2 cellular contexts compared by ENCODE assay signal in the genomic region with DNA sequence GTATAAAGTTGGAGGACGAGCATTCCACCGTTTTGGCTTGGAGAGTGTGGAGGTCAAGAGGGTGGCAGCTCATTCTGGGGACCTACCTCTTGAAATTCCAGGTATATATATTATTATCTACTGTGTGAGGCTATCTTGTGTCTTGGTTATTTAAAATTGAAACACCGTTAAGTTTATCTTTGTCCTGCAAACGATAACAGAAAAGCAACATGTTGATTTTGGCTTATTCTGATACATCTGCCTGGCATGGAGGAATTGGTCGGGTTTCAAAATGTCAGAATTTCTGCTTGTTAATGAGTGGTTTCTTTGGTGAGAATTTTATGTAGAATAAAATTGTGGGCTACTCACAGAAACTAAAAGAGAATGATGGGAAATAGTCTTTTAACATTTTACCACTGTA.
TF ChIP-seq lines count a peak whose summit lies in the region.

No MANE protein-coding gene starts in this region.

TF ChIP-seq in HepG2, 621 proteins besides CTCF, POLR2A, EP300 and RAD21:
- TF ChIP-seq CCDC6 (CRISPR knock-in tag; IDR thresholded peaks at IDR 0.05): no peak
- TF ChIP-seq, protein P1, sequence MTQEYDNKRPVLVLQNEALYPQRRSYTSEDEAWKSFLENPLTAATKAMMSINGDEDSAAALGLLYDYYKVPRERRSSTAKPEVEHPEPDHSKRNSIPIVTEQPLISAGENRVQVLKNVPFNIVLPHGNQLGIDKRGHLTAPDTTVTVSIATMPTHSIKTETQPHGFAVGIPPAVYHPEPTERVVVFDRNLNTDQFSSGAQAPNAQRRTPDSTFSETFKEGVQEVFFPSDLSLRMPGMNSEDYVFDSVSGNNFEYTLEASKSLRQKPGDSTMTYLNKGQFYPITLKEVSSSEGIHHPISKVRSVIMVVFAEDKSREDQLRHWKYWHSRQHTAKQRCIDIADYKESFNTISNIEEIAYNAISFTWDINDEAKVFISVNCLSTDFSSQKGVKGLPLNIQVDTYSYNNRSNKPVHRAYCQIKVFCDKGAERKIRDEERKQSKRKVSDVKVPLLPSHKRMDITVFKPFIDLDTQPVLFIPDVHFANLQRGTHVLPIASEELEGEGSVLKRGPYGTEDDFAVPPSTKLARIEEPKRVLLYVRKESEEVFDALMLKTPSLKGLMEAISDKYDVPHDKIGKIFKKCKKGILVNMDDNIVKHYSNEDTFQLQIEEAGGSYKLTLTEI (CRISPR knock-in tag; conservative IDR thresholded peaks at IDR 0.05): no peak
- no peak for TF ChIP-seq ZNF615 (CRISPR knock-in tag; IDR thresholded peaks at IDR 0.05; ENCODE audit: borderline replicate concordance)
- TF ChIP-seq ZNF839 (CRISPR knock-in tag; IDR thresholded peaks at IDR 0.05; ENCODE audit: borderline replicate concordance): no peak
- TF ChIP-seq, protein P2, sequence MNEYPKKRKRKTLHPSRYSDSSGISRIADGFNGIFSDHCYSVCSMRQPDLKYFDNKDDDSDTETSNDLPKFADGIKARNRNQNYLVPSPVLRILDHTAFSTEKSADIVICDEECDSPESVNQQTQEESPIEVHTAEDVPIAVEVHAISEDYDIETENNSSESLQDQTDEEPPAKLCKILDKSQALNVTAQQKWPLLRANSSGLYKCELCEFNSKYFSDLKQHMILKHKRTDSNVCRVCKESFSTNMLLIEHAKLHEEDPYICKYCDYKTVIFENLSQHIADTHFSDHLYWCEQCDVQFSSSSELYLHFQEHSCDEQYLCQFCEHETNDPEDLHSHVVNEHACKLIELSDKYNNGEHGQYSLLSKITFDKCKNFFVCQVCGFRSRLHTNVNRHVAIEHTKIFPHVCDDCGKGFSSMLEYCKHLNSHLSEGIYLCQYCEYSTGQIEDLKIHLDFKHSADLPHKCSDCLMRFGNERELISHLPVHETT (CRISPR knock-in tag; conservative IDR thresholded peaks at IDR 0.05): no peak
- TF ChIP-seq, protein P3, sequence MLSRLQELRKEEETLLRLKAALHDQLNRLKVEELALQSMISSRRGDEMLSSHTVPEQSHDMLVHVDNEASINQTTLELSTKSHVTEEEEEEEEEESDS (CRISPR knock-in tag; IDR thresholded peaks at IDR 0.05; ENCODE audit: borderline replicate concordance): no peak
- TF ChIP-seq SATB2 (CRISPR knock-in tag; IDR thresholded peaks at IDR 0.05): no peak
- no peak for TF ChIP-seq ARID2 (CRISPR knock-in tag; IDR thresholded peaks at IDR 0.05; ENCODE audit: borderline replicate concordance)

TF ChIP-seq in GM23338, 12 proteins besides CTCF, POLR2A, EP300 and RAD21:
- TF ChIP-seq, protein P4, sequence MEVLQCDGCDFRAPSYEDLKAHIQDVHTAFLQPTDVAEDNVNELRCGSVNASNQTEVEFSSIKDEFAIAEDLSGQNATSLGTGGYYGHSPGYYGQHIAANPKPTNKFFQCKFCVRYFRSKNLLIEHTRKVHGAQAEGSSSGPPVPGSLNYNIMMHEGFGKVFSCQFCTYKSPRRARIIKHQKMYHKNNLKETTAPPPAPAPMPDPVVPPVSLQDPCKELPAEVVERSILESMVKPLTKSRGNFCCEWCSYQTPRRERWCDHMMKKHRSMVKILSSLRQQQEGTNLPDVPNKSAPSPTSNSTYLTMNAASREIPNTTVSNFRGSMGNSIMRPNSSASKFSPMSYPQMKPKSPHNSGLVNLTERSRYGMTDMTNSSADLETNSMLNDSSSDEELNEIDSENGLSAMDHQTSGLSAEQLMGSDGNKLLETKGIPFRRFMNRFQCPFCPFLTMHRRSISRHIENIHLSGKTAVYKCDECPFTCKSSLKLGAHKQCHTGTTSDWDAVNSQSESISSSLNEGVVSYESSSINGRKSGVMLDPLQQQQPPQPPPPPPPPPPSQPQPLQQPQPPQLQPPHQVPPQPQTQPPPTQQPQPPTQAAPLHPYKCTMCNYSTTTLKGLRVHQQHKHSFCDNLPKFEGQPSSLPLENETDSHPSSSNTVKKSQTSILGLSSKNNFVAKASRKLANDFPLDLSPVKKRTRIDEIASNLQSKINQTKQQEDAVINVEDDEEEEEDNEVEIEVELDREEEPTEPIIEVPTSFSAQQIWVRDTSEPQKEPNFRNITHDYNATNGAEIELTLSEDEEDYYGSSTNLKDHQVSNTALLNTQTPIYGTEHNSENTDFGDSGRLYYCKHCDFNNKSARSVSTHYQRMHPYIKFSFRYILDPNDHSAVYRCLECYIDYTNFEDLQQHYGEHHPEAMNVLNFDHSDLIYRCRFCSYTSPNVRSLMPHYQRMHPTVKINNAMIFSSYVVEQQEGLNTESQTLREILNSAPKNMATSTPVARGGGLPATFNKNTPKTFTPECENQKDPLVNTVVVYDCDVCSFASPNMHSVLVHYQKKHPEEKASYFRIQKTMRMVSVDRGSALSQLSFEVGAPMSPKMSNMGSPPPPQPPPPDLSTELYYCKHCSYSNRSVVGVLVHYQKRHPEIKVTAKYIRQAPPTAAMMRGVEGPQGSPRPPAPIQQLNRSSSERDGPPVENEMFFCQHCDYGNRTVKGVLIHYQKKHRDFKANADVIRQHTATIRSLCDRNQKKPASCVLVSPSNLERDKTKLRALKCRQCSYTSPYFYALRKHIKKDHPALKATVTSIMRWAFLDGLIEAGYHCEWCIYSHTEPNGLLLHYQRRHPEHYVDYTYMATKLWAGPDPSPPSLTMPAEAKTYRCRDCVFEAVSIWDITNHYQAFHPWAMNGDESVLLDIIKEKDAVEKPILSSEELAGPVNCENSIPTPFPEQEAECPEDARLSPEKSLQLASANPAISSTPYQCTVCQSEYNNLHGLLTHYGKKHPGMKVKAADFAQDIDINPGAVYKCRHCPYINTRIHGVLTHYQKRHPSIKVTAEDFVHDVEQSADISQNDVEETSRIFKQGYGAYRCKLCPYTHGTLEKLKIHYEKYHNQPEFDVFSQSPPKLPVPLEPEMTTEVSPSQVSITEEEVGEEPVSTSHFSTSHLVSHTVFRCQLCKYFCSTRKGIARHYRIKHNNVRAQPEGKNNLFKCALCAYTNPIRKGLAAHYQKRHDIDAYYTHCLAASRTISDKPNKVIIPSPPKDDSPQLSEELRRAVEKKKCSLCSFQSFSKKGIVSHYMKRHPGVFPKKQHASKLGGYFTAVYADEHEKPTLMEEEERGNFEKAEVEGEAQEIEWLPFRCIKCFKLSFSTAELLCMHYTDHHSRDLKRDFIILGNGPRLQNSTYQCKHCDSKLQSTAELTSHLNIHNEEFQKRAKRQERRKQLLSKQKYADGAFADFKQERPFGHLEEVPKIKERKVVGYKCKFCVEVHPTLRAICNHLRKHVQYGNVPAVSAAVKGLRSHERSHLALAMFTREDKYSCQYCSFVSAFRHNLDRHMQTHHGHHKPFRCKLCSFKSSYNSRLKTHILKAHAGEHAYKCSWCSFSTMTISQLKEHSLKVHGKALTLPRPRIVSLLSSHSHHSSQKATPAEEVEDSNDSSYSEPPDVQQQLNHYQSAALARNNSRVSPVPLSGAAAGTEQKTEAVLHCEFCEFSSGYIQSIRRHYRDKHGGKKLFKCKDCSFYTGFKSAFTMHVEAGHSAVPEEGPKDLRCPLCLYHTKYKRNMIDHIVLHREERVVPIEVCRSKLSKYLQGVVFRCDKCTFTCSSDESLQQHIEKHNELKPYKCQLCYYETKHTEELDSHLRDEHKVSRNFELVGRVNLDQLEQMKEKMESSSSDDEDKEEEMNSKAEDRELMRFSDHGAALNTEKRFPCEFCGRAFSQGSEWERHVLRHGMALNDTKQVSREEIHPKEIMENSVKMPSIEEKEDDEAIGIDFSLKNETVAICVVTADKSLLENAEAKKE (CRISPR knock-in tag; IDR thresholded peaks at IDR 0.05): no peak
- TF ChIP-seq NANOG (IDR thresholded peaks at IDR 0.05; ENCODE audit: borderline replicate concordance) (no peak), JUNB (IDR thresholded peaks at IDR 0.05; ENCODE audit: unreplicated experiment) (no peak), CREB1 (CRISPR knock-in tag; IDR thresholded peaks at IDR 0.05; ENCODE audit: low read depth) (no peak), ZNF114 (CRISPR knock-in tag; IDR thresholded peaks at IDR 0.05) (no peak), STAT1 (IDR thresholded peaks at IDR 0.05; ENCODE audit: unreplicated experiment) (no peak), ZNF331 (CRISPR knock-in tag; IDR thresholded peaks at IDR 0.05; ENCODE audit: low read depth) (no peak), EZH2 (IDR thresholded peaks at IDR 0.05; ENCODE audit: low read depth, unreplicated experiment) (no peak), EZH2phosphoT487 (IDR thresholded peaks at IDR 0.05; ENCODE audit: unreplicated experiment) (no peak), POLR2AphosphoS5 (IDR thresholded peaks at IDR 0.05; ENCODE audit: low read depth) (no peak)
- TF ChIP-seq, protein P5, sequence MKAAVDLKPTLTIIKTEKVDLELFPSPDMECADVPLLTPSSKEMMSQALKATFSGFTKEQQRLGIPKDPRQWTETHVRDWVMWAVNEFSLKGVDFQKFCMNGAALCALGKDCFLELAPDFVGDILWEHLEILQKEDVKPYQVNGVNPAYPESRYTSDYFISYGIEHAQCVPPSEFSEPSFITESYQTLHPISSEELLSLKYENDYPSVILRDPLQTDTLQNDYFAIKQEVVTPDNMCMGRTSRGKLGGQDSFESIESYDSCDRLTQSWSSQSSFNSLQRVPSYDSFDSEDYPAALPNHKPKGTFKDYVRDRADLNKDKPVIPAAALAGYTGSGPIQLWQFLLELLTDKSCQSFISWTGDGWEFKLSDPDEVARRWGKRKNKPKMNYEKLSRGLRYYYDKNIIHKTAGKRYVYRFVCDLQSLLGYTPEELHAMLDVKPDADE (IDR thresholded peaks at IDR 0.05): no peak
- TF ChIP-seq, protein P6, sequence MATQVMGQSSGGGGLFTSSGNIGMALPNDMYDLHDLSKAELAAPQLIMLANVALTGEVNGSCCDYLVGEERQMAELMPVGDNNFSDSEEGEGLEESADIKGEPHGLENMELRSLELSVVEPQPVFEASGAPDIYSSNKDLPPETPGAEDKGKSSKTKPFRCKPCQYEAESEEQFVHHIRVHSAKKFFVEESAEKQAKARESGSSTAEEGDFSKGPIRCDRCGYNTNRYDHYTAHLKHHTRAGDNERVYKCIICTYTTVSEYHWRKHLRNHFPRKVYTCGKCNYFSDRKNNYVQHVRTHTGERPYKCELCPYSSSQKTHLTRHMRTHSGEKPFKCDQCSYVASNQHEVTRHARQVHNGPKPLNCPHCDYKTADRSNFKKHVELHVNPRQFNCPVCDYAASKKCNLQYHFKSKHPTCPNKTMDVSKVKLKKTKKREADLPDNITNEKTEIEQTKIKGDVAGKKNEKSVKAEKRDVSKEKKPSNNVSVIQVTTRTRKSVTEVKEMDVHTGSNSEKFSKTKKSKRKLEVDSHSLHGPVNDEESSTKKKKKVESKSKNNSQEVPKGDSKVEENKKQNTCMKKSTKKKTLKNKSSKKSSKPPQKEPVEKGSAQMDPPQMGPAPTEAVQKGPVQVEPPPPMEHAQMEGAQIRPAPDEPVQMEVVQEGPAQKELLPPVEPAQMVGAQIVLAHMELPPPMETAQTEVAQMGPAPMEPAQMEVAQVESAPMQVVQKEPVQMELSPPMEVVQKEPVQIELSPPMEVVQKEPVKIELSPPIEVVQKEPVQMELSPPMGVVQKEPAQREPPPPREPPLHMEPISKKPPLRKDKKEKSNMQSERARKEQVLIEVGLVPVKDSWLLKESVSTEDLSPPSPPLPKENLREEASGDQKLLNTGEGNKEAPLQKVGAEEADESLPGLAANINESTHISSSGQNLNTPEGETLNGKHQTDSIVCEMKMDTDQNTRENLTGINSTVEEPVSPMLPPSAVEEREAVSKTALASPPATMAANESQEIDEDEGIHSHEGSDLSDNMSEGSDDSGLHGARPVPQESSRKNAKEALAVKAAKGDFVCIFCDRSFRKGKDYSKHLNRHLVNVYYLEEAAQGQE (IDR thresholded peaks at IDR 0.05; ENCODE audit: unreplicated experiment): no peak
